1 cellular context compared by ENCODE assay signal in the genomic region with DNA sequence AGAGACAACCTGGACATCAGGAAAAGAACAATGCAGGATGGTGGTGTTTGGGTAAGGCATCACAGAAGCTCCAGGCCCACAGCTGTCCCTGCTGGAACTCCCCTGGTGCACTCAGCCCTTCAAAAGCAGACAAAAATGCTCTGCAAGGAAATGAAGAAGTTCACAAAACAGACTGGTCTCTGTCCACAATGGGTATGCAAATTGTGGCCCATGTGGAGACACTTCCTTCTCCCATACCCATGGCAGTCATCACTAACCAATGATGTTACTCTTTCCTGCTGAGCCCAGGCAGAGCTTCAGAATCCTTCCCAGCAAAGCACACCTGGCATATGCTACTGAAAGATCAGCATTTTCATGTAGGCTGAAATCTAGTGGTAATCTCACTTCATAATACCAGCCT.
TF ChIP-seq lines count a peak whose summit lies in the region.

No MANE protein-coding gene starts in this region.

TF ChIP-seq in H1, 55 proteins besides CTCF, POLR2A, EP300 and RAD21:
- no peak for TF ChIP-seq PHF8 (conservative IDR thresholded peaks at IDR 0.05; ENCODE audit: low read depth, low read length)
- no peak for TF ChIP-seq ZNF274 (IDR thresholded peaks at IDR 0.05; ENCODE audit: borderline replicate concordance, extremely low read depth, low read length)
- TF ChIP-seq SIN3A (conservative IDR thresholded peaks at IDR 0.05 in 1 of 2, IDR thresholded peaks at IDR 0.05 in 1 of 2; ENCODE audit: low read depth in 1 of 2, low read length in 2 of 2) = no peak
- TF ChIP-seq SAP30 (IDR thresholded peaks at IDR 0.05; ENCODE audit: insufficient read depth, insufficient replicate concordance, low read length) = no peak
- TF ChIP-seq, protein P1, sequence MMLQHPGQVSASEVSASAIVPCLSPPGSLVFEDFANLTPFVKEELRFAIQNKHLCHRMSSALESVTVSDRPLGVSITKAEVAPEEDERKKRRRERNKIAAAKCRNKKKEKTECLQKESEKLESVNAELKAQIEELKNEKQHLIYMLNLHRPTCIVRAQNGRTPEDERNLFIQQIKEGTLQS (IDR thresholded peaks at IDR 0.05; ENCODE audit: insufficient read depth, low read depth, low read length) = no peak
- TF ChIP-seq KDM4A (IDR thresholded peaks at IDR 0.05; ENCODE audit: low read depth, low read length, severe bottlenecking) = no peak
- TF ChIP-seq NANOG (IDR thresholded peaks at IDR 0.05; ENCODE audit: insufficient read depth, low read depth, low read length, poor library complexity, severe bottlenecking) = no peak
- TF ChIP-seq CBX8 (IDR thresholded peaks at IDR 0.05; ENCODE audit: borderline replicate concordance, low read depth, low read length) = no peak
- TF ChIP-seq, protein P2, sequence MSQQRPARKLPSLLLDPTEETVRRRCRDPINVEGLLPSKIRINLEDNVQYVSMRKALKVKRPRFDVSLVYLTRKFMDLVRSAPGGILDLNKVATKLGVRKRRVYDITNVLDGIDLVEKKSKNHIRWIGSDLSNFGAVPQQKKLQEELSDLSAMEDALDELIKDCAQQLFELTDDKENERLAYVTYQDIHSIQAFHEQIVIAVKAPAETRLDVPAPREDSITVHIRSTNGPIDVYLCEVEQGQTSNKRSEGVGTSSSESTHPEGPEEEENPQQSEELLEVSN (IDR thresholded peaks at IDR 0.05) = no peak
- TF ChIP-seq CTBP2 (IDR thresholded peaks at IDR 0.05; ENCODE audit: borderline replicate concordance, insufficient read depth, insufficient read length, low read length) = no peak
- no peak for TF ChIP-seq CHD1 (IDR thresholded peaks at IDR 0.05; ENCODE audit: low read depth, low read length)
- TF ChIP-seq POU5F1 (IDR thresholded peaks at IDR 0.05; ENCODE audit: low read depth, low read length) = no peak
- TF ChIP-seq KDM5A (IDR thresholded peaks at IDR 0.05; ENCODE audit: low read length) = no peak
- no peak for TF ChIP-seq ASH2L (IDR thresholded peaks at IDR 0.05; ENCODE audit: low read length)
- TF ChIP-seq SUZ12 (IDR thresholded peaks at IDR 0.05; ENCODE audit: low read length) = no peak
- no peak for TF ChIP-seq SP4 (IDR thresholded peaks at IDR 0.05; ENCODE audit: low read length)
- TF ChIP-seq BCL11A (IDR thresholded peaks at IDR 0.05; ENCODE audit: low read depth in 2 of 2, low read length in 2 of 2) = no peak
- no peak for TF ChIP-seq TBP (IDR thresholded peaks at IDR 0.05; ENCODE audit: low read depth, low read length)
